In genomic region chr2:102678442-102678841, GRCh38 we compare ENCODE assay signal across 9 cellular contexts. TPM values are rescaled to one million over a fixed set of nuclear protein-coding genes. Genes with fewer than 3 reads are reported as not detected.
"Had no signal": no experiment of that assay in that cellular context is flagged by ENCODE, and none has a peak within 500 bp of the region (broad histone marks: within the 10 kb centered on the region; RNA-seq: fewer than 3 reads in every experiment).

No MANE protein-coding gene starts in this region.

- H3K4me3 ChIP-seq: GM12878 had no signal

- FAIRE-seq: G401.6, GM12878, GM12891, GM12892, GM18507, GM19239 had no signal

- DNase-seq: GDM1, GF-D8 had no signal

- ATAC-seq: GM12878 had no signal

RNA-seq across cellular contexts. Expression of gene SLC9A2, which starts 59.1 kb away (rescaled TPM):
- total RNA-seq: G401 had no signal
